Comparison of ENCODE assay signal across 9 cellular contexts in genomic region chr9:125946397-125946796, GRCh38.
"Had no signal": no experiment of that assay in that cellular context is flagged by ENCODE, and none has a peak within 500 bp of the region (broad histone marks: within the 10 kb centered on the region; RNA-seq: fewer than 3 reads in every experiment).

No MANE protein-coding gene starts in this region.

- H3K4me2 ChIP-seq: KMS-11 had no signal

- H3K27ac ChIP-seq: HL-60, KMS-11 had no signal

- FAIRE-seq: HepG2, HTR-8/SVneo, K562 had no signal

- H3K9ac ChIP-seq: KMS-11 had no signal

- ATAC-seq: HepG2, K562 had no signal

- H3K4me3 Mint-ChIP-seq: IgD-negative memory B cell had no signal

- H3K4me1 Mint-ChIP-seq: IgD-negative memory B cell had no signal

- H3K27me3 Mint-ChIP-seq: IgD-negative memory B cell had no signal

- DNase-seq: IMR-90, KBM-7, KG1 had no signal

- H3K4me3 ChIP-seq: K562 had no signal
